ENCODE assay signal across 1 cellular context in the genomic region with DNA sequence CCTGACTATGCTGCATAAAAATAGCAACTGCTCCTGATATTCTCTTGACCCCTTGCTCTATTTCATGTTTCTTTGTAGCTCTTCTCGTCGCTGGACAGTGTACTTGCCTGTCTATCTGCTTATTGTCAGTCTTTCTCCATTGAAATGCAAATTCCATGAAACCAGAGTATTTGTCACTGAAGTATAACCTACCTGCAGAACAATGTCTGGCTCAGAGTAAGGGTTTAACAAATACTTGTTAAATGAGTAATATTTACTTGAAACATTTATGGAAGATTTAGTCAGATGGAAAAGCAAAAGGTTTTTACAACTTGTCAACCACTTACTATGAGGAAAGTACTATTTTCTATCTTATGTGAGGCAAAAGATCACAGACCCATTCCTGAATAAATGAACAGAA.
TF ChIP-seq lines count a peak whose summit lies in the region.

No MANE protein-coding gene starts in this region.

TF ChIP-seq in HepG2, 621 proteins besides CTCF, POLR2A, EP300 and RAD21:
- no peak for TF ChIP-seq FOXA1 (IDR thresholded peaks at IDR 0.05)
- TF ChIP-seq FOXA1 (CRISPR knock-in tag; IDR thresholded peaks at IDR 0.05), result no peak
- TF ChIP-seq, protein P1, sequence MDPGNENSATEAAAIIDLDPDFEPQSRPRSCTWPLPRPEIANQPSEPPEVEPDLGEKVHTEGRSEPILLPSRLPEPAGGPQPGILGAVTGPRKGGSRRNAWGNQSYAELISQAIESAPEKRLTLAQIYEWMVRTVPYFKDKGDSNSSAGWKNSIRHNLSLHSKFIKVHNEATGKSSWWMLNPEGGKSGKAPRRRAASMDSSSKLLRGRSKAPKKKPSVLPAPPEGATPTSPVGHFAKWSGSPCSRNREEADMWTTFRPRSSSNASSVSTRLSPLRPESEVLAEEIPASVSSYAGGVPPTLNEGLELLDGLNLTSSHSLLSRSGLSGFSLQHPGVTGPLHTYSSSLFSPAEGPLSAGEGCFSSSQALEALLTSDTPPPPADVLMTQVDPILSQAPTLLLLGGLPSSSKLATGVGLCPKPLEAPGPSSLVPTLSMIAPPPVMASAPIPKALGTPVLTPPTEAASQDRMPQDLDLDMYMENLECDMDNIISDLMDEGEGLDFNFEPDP (CRISPR knock-in tag; conservative IDR thresholded peaks at IDR 0.05), result no peak
- TF ChIP-seq, protein P2, sequence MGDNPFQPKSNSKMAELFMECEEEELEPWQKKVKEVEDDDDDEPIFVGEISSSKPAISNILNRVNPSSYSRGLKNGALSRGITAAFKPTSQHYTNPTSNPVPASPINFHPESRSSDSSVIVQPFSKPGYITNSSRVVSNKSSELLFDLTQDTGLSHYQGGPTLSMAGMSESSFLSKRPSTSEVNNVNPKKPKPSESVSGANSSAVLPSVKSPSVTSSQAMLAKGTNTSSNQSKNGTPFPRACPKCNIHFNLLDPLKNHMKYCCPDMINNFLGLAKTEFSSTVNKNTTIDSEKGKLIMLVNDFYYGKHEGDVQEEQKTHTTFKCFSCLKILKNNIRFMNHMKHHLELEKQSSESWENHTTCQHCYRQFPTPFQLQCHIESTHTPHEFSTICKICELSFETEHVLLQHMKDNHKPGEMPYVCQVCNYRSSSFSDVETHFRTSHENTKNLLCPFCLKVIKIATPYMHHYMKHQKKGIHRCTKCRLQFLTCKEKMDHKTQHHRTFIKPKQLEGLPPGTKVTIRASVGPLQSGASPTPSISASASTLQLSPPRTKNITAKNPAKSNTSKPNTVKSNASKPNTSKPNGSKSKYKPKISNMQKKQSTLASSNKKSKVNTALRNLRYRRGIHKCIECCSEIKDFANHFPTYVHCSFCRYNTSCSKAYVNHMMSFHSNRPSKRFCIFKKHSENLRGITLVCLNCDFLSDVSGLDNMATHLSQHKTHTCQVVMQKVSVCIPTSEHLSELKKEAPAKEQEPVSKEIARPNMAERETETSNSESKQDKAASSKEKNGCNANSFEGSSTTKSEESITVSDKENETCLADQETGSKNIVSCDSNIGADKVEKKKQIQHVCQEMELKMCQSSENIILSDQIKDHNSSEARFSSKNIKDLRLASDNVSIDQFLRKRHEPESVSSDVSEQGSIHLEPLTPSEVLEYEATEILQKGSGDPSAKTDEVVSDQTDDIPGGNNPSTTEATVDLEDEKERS (CRISPR knock-in tag; IDR thresholded peaks at IDR 0.05), result no peak
- no peak for TF ChIP-seq ZFP82 (CRISPR knock-in tag; IDR thresholded peaks at IDR 0.05; ENCODE audit: borderline replicate concordance)
- no peak for TF ChIP-seq RORA (CRISPR knock-in tag; IDR thresholded peaks at IDR 0.05)
- TF ChIP-seq, protein P3, sequence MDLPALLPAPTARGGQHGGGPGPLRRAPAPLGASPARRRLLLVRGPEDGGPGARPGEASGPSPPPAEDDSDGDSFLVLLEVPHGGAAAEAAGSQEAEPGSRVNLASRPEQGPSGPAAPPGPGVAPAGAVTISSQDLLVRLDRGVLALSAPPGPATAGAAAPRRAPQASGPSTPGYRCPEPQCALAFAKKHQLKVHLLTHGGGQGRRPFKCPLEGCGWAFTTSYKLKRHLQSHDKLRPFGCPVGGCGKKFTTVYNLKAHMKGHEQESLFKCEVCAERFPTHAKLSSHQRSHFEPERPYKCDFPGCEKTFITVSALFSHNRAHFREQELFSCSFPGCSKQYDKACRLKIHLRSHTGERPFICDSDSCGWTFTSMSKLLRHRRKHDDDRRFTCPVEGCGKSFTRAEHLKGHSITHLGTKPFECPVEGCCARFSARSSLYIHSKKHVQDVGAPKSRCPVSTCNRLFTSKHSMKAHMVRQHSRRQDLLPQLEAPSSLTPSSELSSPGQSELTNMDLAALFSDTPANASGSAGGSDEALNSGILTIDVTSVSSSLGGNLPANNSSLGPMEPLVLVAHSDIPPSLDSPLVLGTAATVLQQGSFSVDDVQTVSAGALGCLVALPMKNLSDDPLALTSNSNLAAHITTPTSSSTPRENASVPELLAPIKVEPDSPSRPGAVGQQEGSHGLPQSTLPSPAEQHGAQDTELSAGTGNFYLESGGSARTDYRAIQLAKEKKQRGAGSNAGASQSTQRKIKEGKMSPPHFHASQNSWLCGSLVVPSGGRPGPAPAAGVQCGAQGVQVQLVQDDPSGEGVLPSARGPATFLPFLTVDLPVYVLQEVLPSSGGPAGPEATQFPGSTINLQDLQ (CRISPR knock-in tag; IDR thresholded peaks at IDR 0.05), result no peak
- no peak for TF ChIP-seq ZNF562 (CRISPR knock-in tag; IDR thresholded peaks at IDR 0.05; ENCODE audit: borderline replicate concordance)
- TF ChIP-seq SIN3A (IDR thresholded peaks at IDR 0.05; ENCODE audit: borderline replicate concordance, low read depth, low read length), result no peak
- TF ChIP-seq ZNF670 (CRISPR knock-in tag; IDR thresholded peaks at IDR 0.05; ENCODE audit: borderline replicate concordance), result no peak
- TF ChIP-seq ESRRA (CRISPR knock-in tag; IDR thresholded peaks at IDR 0.05; ENCODE audit: low read depth), result no peak
- no peak for TF ChIP-seq LCORL (IDR thresholded peaks at IDR 0.05)
- TF ChIP-seq LCORL (CRISPR knock-in tag; IDR thresholded peaks at IDR 0.05), result no peak
- TF ChIP-seq RBM22 (optimal IDR thresholded peaks at IDR 0.05; ENCODE audit: low read length), result no peak
- no peak for TF ChIP-seq KMT2A (CRISPR knock-in tag; IDR thresholded peaks at IDR 0.05)
- TF ChIP-seq, protein P4, sequence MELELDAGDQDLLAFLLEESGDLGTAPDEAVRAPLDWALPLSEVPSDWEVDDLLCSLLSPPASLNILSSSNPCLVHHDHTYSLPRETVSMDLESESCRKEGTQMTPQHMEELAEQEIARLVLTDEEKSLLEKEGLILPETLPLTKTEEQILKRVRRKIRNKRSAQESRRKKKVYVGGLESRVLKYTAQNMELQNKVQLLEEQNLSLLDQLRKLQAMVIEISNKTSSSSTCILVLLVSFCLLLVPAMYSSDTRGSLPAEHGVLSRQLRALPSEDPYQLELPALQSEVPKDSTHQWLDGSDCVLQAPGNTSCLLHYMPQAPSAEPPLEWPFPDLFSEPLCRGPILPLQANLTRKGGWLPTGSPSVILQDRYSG (CRISPR knock-in tag; IDR thresholded peaks at IDR 0.05), result no peak
- no peak for TF ChIP-seq ZNF263 (CRISPR knock-in tag; IDR thresholded peaks at IDR 0.05)
